10 cellular contexts compared by ENCODE assay signal in the genomic region with DNA sequence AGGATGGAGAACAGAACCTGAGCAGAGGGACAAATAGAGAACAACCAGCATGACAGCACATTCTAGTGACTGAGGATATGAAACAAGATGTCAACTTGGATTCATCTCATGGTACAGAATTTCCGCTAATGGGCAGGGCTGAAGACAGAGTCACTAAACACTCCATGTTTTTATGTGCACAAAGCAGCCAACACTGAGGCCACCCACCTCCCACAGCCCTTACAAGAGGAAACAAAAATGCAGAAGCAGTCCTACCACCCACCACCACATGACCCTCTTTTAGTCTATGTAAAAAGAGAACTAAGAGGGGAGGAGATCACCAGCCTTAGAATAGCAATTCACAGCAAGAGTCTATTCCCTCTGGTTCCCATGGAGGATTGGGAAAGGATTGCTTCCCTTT.
A peak's percentile ranks its signal among the peaks of the same experiment; 100 is the strongest.
DNase-seq lines count a peak whose midpoint lies in the region; ATAC-seq, FAIRE-seq and TF ChIP-seq lines count a peak whose summit lies in the region.
"Had no signal": no experiment of that assay in that cellular context is flagged by ENCODE, and none has a peak within 500 bp of the region (broad histone marks: within the 10 kb centered on the region; RNA-seq: fewer than 3 reads in every experiment).

No MANE protein-coding gene starts in this region.

- H3K9me3 ChIP-seq in HEK293 (ENCODE audit: control insufficient read depth, insufficient read depth, low read depth, low read length) (no peaks in the 10 kb centered on the region), lower lobe of right lung (no peaks in the 10 kb centered on the region), thyroid gland (no peaks in the 10 kb centered on the region)
- H3K9me3 ChIP-seq: tibial artery had no signal

- H3K4me3 ChIP-seq in HEK293 (ENCODE audit: low read depth, low read length), result no peak overlapping the region
- H3K4me3 ChIP-seq in lower lobe of right lung, result no peak overlapping the region
- no peak overlapping the region for H3K4me3 ChIP-seq in thyroid gland (replicated peaks in 1 of 3)
- H3K4me3 ChIP-seq: tibial artery had no signal

- H3K27me3 ChIP-seq in lower lobe of right lung (ENCODE audit: low read depth) (no peaks in the 10 kb centered on the region), thyroid gland (no peaks in the 10 kb centered on the region)
- H3K27me3 ChIP-seq: tibial artery had no signal

- H3K36me3 ChIP-seq in HEK293 (ENCODE audit: control insufficient read depth in 2 of 2, insufficient read depth in 1 of 2, low read length in 2 of 2) (no peaks in the 10 kb centered on the region), lower lobe of right lung (no peaks in the 10 kb centered on the region), thyroid gland (no peaks in the 10 kb centered on the region)
- H3K36me3 ChIP-seq: tibial artery had no signal

- CTCF ChIA-PET in HEK293 (lab: Yijun Ruan, JAX), result no interaction called here

- H3K27ac ChIP-seq in HEK293 (ENCODE audit: extremely low read depth, low read depth, low read length) (no peak overlapping the region), lower lobe of right lung (peak overlapping the region; percentile 29), thyroid gland (no peak overlapping the region)
- H3K27ac ChIP-seq: tibial artery had no signal

- H3K4me1 ChIP-seq in HEK293 (ENCODE audit: control insufficient read depth, insufficient read depth, low read length) (peaks cover 6% of the 10 kb centered on the region), lower lobe of right lung (peaks cover 11% of the 10 kb centered on the region), thyroid gland (no peaks in the 10 kb centered on the region)

- DNase-seq in GM18507 (ENCODE audit: extremely low spot score, insufficient read length, low read depth) (no peak), KG1 (lab: John Stamatoyannopoulos, UW) (peak; percentile 64), lower lobe of right lung (peak; percentile 66), thyroid gland (no peak), iPS-NIHi7 (ENCODE audit: extremely low spot score) (no peak)
- DNase-seq in central memory CD4-positive, alpha-beta T cell, result no peak
- DNase-seq in activated naive CD4-positive, alpha-beta T cell treated with anti-CD3 and anti-CD28 coated beads, Interleukin-2, amount 50 U/mL, for 16 hours, result no peak

- ATAC-seq in lower lobe of right lung, result peak; percentile 81 to 88
- ATAC-seq: Panc1 had no signal

- POLR2A ChIA-PET in HEK293 (lab: Yijun Ruan, JAX), result no interaction called here

- no peak for TF ChIP-seq POLR2A in thyroid gland (IDR thresholded peaks at IDR 0.05)

- intact Hi-C loops in lower lobe of right lung (cut with DNase I) (no loop called here), thyroid gland (cut with DNase I) (no loop called here)

- WGBS in thyroid gland, 2 donors, result 86 to 97% methylated on average over 1 of the region's 1 CpG

- peak; percentile 68 for FAIRE-seq in GM18507 (lab: Jason Lieb, UNC)

- TF ChIP-seq CTCF in HEK293 (tag by site-specific recombination; IDR thresholded peaks at IDR 0.05) (no peak), lower lobe of right lung (IDR thresholded peaks at IDR 0.05) (no peak), thyroid gland (IDR thresholded peaks at IDR 0.05) (no peak)

TF ChIP-seq in HEK293, 187 proteins besides CTCF, POLR2A, EP300 and RAD21:
- 0 out of 2 replicates have a peak, but pooled peaks have one; percentile 13 for TF ChIP-seq ZFHX2 (tag by site-specific recombination; conservative IDR thresholded peaks at IDR 0.05)
- TF ChIP-seq ZNF707 (tag by site-specific recombination; IDR thresholded peaks at IDR 0.05), result no peak
- no peak for TF ChIP-seq ZNF391 (tag by site-specific recombination; IDR thresholded peaks at IDR 0.05; ENCODE audit: borderline replicate concordance, low read depth)
- no peak for TF ChIP-seq ZBTB8A (tag by site-specific recombination; IDR thresholded peaks at IDR 0.05)
- TF ChIP-seq ZNF791 (tag by site-specific recombination; IDR thresholded peaks at IDR 0.05), result no peak
- no peak for TF ChIP-seq ZBTB21 (tag by site-specific recombination; IDR thresholded peaks at IDR 0.05)
- TF ChIP-seq REPIN1 (tag by site-specific recombination; IDR thresholded peaks at IDR 0.05; ENCODE audit: low read depth), result no peak
TF ChIP-seq in HEK293: peak in this region for 1.

Comparison
In these comparisons a context has a peak if more than half of its experiments do, and no peak if none do; other contexts are left out.
1. DNase-seq: peak in KG1 (single experiment) and lower lobe of right lung (single experiment); none in GM18507 (single experiment), central memory CD4-positive, alpha-beta T cell (single experiment), thyroid gland (0 of 2), activated naive CD4-positive, alpha-beta T cell treated with anti-CD3 and anti-CD28 coated beads, Interleukin-2, amount 50 U/mL, for 16 hours (single experiment) and iPS-NIHi7 (single experiment).